ENCODE assay signal across 1 cellular context in the genomic region with DNA sequence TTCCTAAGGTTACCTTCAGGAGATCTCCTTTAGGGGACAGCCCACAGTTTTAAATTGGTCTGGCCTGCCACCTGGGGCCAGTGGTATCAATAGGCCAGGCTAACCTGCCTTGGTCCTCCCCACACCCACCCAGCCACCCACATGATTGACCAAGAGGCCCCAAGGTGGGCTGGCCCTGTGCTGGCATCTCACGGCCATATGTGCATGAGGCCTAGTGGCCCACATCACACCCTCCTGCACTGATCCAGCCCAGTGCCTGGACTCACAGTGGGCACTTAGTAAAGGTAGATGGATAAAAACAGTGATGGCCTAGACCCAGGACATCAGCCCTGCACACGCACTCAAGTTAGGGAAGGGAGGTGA.
TF ChIP-seq lines count a peak whose summit lies in the region.

No MANE protein-coding gene starts in this region.

TF ChIP-seq in H1, 55 proteins besides CTCF, POLR2A, EP300 and RAD21:
- TF ChIP-seq SIX5 (IDR thresholded peaks at IDR 0.05; ENCODE audit: low read depth, low read length) (no peak), SUZ12 (IDR thresholded peaks at IDR 0.05; ENCODE audit: low read length) (no peak), RNF2 (IDR thresholded peaks at IDR 0.05; ENCODE audit: borderline replicate concordance, low read depth, low read length, missing control alignments, poor library complexity, severe bottlenecking) (no peak), BCL11A (IDR thresholded peaks at IDR 0.05; ENCODE audit: low read depth in 2 of 2, low read length in 2 of 2) (no peak), NANOG (IDR thresholded peaks at IDR 0.05; ENCODE audit: insufficient read depth, low read depth, low read length, poor library complexity, severe bottlenecking) (no peak), GTF2F1 (IDR thresholded peaks at IDR 0.05; ENCODE audit: borderline replicate concordance, low read depth, low read length) (no peak), HDAC6 (IDR thresholded peaks at IDR 0.05; ENCODE audit: low read depth, low read length) (no peak), POU5F1 (IDR thresholded peaks at IDR 0.05; ENCODE audit: low read depth, low read length) (no peak), CREB1 (IDR thresholded peaks at IDR 0.05) (no peak), ZNF274 (IDR thresholded peaks at IDR 0.05; ENCODE audit: borderline replicate concordance, extremely low read depth, low read length) (no peak)
